Comparison of ENCODE assay signal across 8 cellular contexts in genomic region chr6:109093732-109094131, GRCh38. TPM values are rescaled to one million over a fixed set of nuclear protein-coding genes. Genes with fewer than 3 reads are reported as not detected.
DNase-seq lines count a peak whose midpoint lies in the region; ATAC-seq and TF ChIP-seq lines count a peak whose summit lies in the region.

No MANE protein-coding gene starts in this region.

- H3K23ac ChIP-seq in mesenchymal stem cell (ENCODE audit: low read length in 2 of 2) = no peak overlapping the region

- H3K14ac ChIP-seq in mesenchymal stem cell (ENCODE audit: low read length in 2 of 2) = no peak overlapping the region

- H3K9ac ChIP-seq in DND-41 (ENCODE audit: low read depth, low read length) (peak overlapping the region; percentile 75), MM.1S (ENCODE audit: low read length) (peak overlapping the region; percentile 81), mesenchymal stem cell (ENCODE audit: low read length) (peak overlapping the region; percentile 99)

- H4K20me1 ChIP-seq in DND-41 (ENCODE audit: insufficient read depth, low read length) (no peaks in the 10 kb centered on the region), MM.1S (ENCODE audit: insufficient read depth, low read length) (no peaks in the 10 kb centered on the region)

- H2BK15ac ChIP-seq in mesenchymal stem cell (ENCODE audit: low read depth, poor library complexity, severe bottlenecking) = no peak overlapping the region

- no peak overlapping the region for H2BK12ac ChIP-seq in mesenchymal stem cell (ENCODE audit: low read length in 2 of 2)

- H3K4me3 ChIP-seq in DND-41 (ENCODE audit: low read depth in 1 of 2, low read length in 2 of 2) (peak overlapping the region; percentile 51 to 71), MM.1S (ENCODE audit: low read length) (peak overlapping the region; percentile 86), cardiac fibroblast (replicated peaks in 1 of 2; ENCODE audit: low read depth in 2 of 2, low read length in 2 of 2) (peak overlapping the region; percentile 87 to 88), mesenchymal stem cell (ENCODE audit: insufficient read depth in 1 of 2, low read depth in 1 of 2, low read length in 2 of 2) (peak overlapping the region in 1 of 2 experiments; percentile 94)

- peak overlapping the region; percentile 82 for H3K4me2 ChIP-seq in DND-41 (ENCODE audit: insufficient read depth, low read length)
- H3K4me2 ChIP-seq in MM.1S (ENCODE audit: low read depth, low read length) = peak overlapping the region; percentile 86
- peak overlapping the region; percentile 96 for H3K4me2 ChIP-seq in mesenchymal stem cell (ENCODE audit: low read length, poor library complexity, severe bottlenecking)

- peaks cover 17% of the 10 kb centered on the region for H3F3A ChIP-seq in MM.1S (ENCODE audit: insufficient read depth, low read length)

- H2BK5ac ChIP-seq in mesenchymal stem cell (ENCODE audit: low read depth, low read length, poor library complexity, severe bottlenecking) = no peak overlapping the region

- under 1% methylated on average over 7 of the region's 9 CpGs for WGBS in mesenchymal stem cell

- no peak for TF ChIP-seq CTCF in DND-41 (IDR thresholded peaks at IDR 0.05; ENCODE audit: borderline replicate concordance, extremely low read depth, low read length, poor library complexity, severe bottlenecking)
- TF ChIP-seq CTCF in MM.1S (IDR thresholded peaks at IDR 0.05; ENCODE audit: low read length) = no peak
- TF ChIP-seq CTCF in cardiac fibroblast (IDR thresholded peaks at IDR 0.05; ENCODE audit: low read depth, low read length) = no peak

- no peak overlapping the region for H3K18ac ChIP-seq in mesenchymal stem cell (ENCODE audit: low read depth in 1 of 2, low read length in 2 of 2)

- H3K79me1 ChIP-seq in mesenchymal stem cell (replicated peaks; ENCODE audit: low read length, poor library complexity, severe bottlenecking) = peaks cover 19% of the 10 kb centered on the region

- no peak overlapping the region for H2AK5ac ChIP-seq in mesenchymal stem cell (ENCODE audit: low read length, severe bottlenecking)

- H3K79me2 ChIP-seq in DND-41 (ENCODE audit: insufficient read depth, low read length) (peaks cover 33% of the 10 kb centered on the region), MM.1S (ENCODE audit: low read length) (peaks cover 89% of the 10 kb centered on the region)

- no peak overlapping the region for H3K4ac ChIP-seq in mesenchymal stem cell (ENCODE audit: low read depth in 1 of 2, low read length in 2 of 2)

- H3K27ac ChIP-seq in DND-41 (ENCODE audit: low read length) = peak overlapping the region; percentile 80; the same call in 1 of the 2 replicates
- peak overlapping the region; percentile 96; the same call in 1 of the 2 replicates for H3K27ac ChIP-seq in MM.1S (ENCODE audit: low read length)
- H3K27ac ChIP-seq in mesenchymal stem cell (ENCODE audit: low read length, poor library complexity, severe bottlenecking) = no peak overlapping the region

- no peak for DNase-seq in DND-41
- no peak for DNase-seq in MM.1S
- peak in 1 of 2 donors; percentile 42 for DNase-seq in cardiac fibroblast (ENCODE audit: low read depth in 2 of 2)
- peak; percentile 45 for DNase-seq in mesenchymal stem cell
- no peak for DNase-seq in stimulated activated CD4-positive, alpha-beta T cell treated with anti-CD3 and anti-CD28 coated beads, Interleukin-2, amount 100 ng/mL, for 48 hours

- H3K9me3 ChIP-seq in DND-41 (ENCODE audit: insufficient read depth, low read length, severe bottlenecking) (no peaks in the 10 kb centered on the region), MM.1S (replicated peaks; ENCODE audit: insufficient read depth, low read length) (no peaks in the 10 kb centered on the region), mesenchymal stem cell (ENCODE audit: control insufficient read depth, low read length) (no peaks in the 10 kb centered on the region)

- no peaks in the 10 kb centered on the region for H3K9me2 ChIP-seq in MM.1S (replicated peaks; ENCODE audit: insufficient read depth, low read length)

- H4K8ac ChIP-seq in mesenchymal stem cell (ENCODE audit: low read length) = no peak overlapping the region

- H2BK120ac ChIP-seq in mesenchymal stem cell (ENCODE audit: low read depth, low read length) = no peak overlapping the region

- H3K4me1 ChIP-seq in DND-41 (ENCODE audit: insufficient read depth, low read length) (peaks cover 45% of the 10 kb centered on the region), MM.1S (ENCODE audit: low read length) (peaks cover 22% of the 10 kb centered on the region; the same call in 1 of the 2 replicates), mesenchymal stem cell (ENCODE audit: control insufficient read depth, insufficient read depth, low read depth, low read length) (no peaks in the 10 kb centered on the region)

- H3K27me3 ChIP-seq in DND-41 (ENCODE audit: insufficient read depth, low read length, poor library complexity) = no peaks in the 10 kb centered on the region
- H3K27me3 ChIP-seq in MM.1S (replicated peaks; ENCODE audit: insufficient read depth, low read length) = no peaks in the 10 kb centered on the region
- no peaks in the 10 kb centered on the region for H3K27me3 ChIP-seq in mesenchymal stem cell (ENCODE audit: control insufficient read depth in 1 of 2, insufficient read depth in 1 of 2, low read length in 2 of 2)

- H2AFZ ChIP-seq in DND-41 (ENCODE audit: low read depth, low read length) (peak overlapping the region; percentile 93), MM.1S (ENCODE audit: low read length) (no peak overlapping the region), mesenchymal stem cell (ENCODE audit: low read depth, low read length) (no peak overlapping the region)

- ATAC-seq in DND-41 (ENCODE audit: insufficient read depth, low read depth) = no peak
- no peak for ATAC-seq in GM18867 (IDR thresholded peaks at IDR 0.05; ENCODE audit: unreplicated experiment)
- ATAC-seq in GM21390 (IDR thresholded peaks at IDR 0.05; ENCODE audit: unreplicated experiment) = no peak
- ATAC-seq in GM21381 (IDR thresholded peaks at IDR 0.05; ENCODE audit: unreplicated experiment) = no peak

- H4K91ac ChIP-seq in mesenchymal stem cell (ENCODE audit: low read length) = no peak overlapping the region

- H3K36me3 ChIP-seq in DND-41 (ENCODE audit: insufficient read depth, low read length) = no peaks in the 10 kb centered on the region
- no peaks in the 10 kb centered on the region for H3K36me3 ChIP-seq in MM.1S (replicated peaks; ENCODE audit: insufficient read depth, low read length)
- H3K36me3 ChIP-seq in mesenchymal stem cell (ENCODE audit: control insufficient read depth in 1 of 2, insufficient read depth in 2 of 2, low read depth in 1 of 2, low read length in 2 of 2) = no peaks in the 10 kb centered on the region

RNA-seq across cellular contexts. Expression of gene SESN1, which starts 0.9 kb away (rescaled TPM):
- polyA plus RNA-seq in mesenchymal stem cell (2013, experiment 1 of 2) = 10.1 TPM
- 10.9 TPM for polyA plus RNA-seq in mesenchymal stem cell (2013, experiment 2 of 2)

RNA-seq across cellular contexts. Expression of gene CEP57L1, which starts 1.6 kb away (rescaled TPM):
- 15.8 TPM for polyA plus RNA-seq in mesenchymal stem cell (2013, experiment 1 of 2)
- 16.7 TPM for polyA plus RNA-seq in mesenchymal stem cell (2013, experiment 2 of 2)
